14 cellular contexts compared by ENCODE assay signal in genomic region chr3:56379723-56380287, GRCh38.
A peak's percentile ranks its signal among the peaks of the same experiment; 100 is the strongest.
DNase-seq lines count a peak whose midpoint lies in the region; ATAC-seq and TF ChIP-seq lines count a peak whose summit lies in the region.
"Had no signal": no experiment of that assay in that cellular context is flagged by ENCODE, and none has a peak within 500 bp of the region (broad histone marks: within the 10 kb centered on the region; RNA-seq: fewer than 3 reads in every experiment).

No MANE protein-coding gene starts in this region.

- H3K4me3 ChIP-seq in BE2C (ENCODE audit: low read depth, low read length): no peak overlapping the region

- intact Hi-C loops in left colon (cut with DNase I, micrococcal nuclease): no loop called here

- DNase-seq in BE2C (peak; percentile 6), NCI-H2081 (lab: John Stamatoyannopoulos, UW) (peak; percentile 14 to 41), NCI-H2227 (lab: John Stamatoyannopoulos, UW; ENCODE audit: unreplicated experiment) (peak; percentile 80), NCI-H128 (lab: John Stamatoyannopoulos, UW; ENCODE audit: unreplicated experiment) (no peak), left colon (no peak)
- no peak for DNase-seq in activated CD4-positive, alpha-beta T cell treated with anti-CD3 and anti-CD28 coated beads for 48 hours
- DNase-seq: CD4-positive, alpha-beta memory T cell; DMS153; DMS79 treated with DMSO at 0.1 percent for 48 hours; EL; GOT3; H9 had no signal

- TF ChIP-seq CTCF in BE2C (IDR thresholded peaks at IDR 0.05; ENCODE audit: low read depth, low read length): no peak

- H3K9me3 ChIP-seq in BE2C: no peaks in the 10 kb centered on the region

- no peaks in the 10 kb centered on the region for H3K4me1 ChIP-seq in BE2C

- H3K36me3 ChIP-seq in BE2C: no peaks in the 10 kb centered on the region

- ATAC-seq in SK-N-SH treated with all-trans-retinoic acid at 6 μM for 48 hours (no peak), GM21786 (IDR thresholded peaks at IDR 0.05; ENCODE audit: unreplicated experiment) (no peak), left colon (no peak)

- H3K27me3 ChIP-seq in BE2C: no peaks in the 10 kb centered on the region

TF ChIP-seq in SK-N-SH treated with all-trans-retinoic acid at 6 μM for 48 hours, 23 proteins besides CTCF, POLR2A, EP300 and RAD21:
- TF ChIP-seq ZFP3 (CRISPR knock-in tag; IDR thresholded peaks at IDR 0.05): peak; percentile 67
- TF ChIP-seq ISL1 (CRISPR knock-in tag; IDR thresholded peaks at IDR 0.05): peak; percentile 75
- 0 out of 2 replicates have a peak, but pooled peaks have one; percentile 28 for TF ChIP-seq TCF4 (CRISPR knock-in tag; IDR thresholded peaks at IDR 0.05; ENCODE audit: borderline replicate concordance)
- TF ChIP-seq ZFP30 (CRISPR knock-in tag; IDR thresholded peaks at IDR 0.05): no peak
- TF ChIP-seq PATZ1 (CRISPR knock-in tag; IDR thresholded peaks at IDR 0.05; ENCODE audit: borderline replicate concordance): no peak

Comparison
In these comparisons a context has a peak if more than half of its experiments do, and no peak if none do; other contexts are left out.
1. DNase-seq: peak in BE2C (single experiment), NCI-H2081 (2 of 2) and NCI-H2227 (single experiment); none in NCI-H128 (single experiment), activated CD4-positive, alpha-beta T cell treated with anti-CD3 and anti-CD28 coated beads for 48 hours (single experiment) and left colon (0 of 2).